In the genomic region with DNA sequence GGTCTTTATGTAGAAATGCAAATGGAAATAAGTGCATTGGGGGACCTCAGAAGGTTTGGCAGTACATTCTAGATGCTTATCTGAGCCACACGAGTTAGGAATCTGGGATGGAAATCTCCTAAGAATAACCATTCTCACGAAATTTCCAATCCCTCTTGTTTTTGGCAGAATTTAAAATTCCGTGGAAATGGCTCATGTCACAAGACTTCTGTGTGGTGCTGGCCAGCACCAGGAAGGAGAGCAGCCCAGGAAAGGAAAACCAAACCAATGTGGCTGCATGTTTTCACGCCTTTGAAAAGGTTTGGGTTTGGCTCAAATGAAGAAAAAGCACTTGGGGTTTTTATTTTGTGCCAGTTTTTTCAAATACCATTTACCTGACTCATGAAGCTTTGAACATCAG, we compare ENCODE assay signal across 1 cellular context.
TF ChIP-seq lines count a peak whose summit lies in the region.

No MANE protein-coding gene starts in this region.

TF ChIP-seq in IMR-90, 13 proteins besides CTCF, POLR2A, EP300 and RAD21 (continued from another document):
- no peak for TF ChIP-seq SMC3 (IDR thresholded peaks at IDR 0.05; ENCODE audit: low read depth, low read length)
- TF ChIP-seq RCOR1 (IDR thresholded peaks at IDR 0.05; ENCODE audit: insufficient replicate concordance, low read length): no peak
- TF ChIP-seq FOS (IDR thresholded peaks at IDR 0.05; ENCODE audit: low read depth, low read length): no peak
TF ChIP-seq in IMR-90: peak in this region for 0.
